ENCODE assay signal across 1 cellular context in genomic region chr1:181483084-181483559, GRCh38.
TF ChIP-seq lines count a peak whose summit lies in the region.

CACNA1E (plus strand) TSS chr1:181483517; CDS start chr1:181483745, 228 bp downstream.

TF ChIP-seq in HEK293, 187 proteins besides CTCF, POLR2A, EP300 and RAD21 (continued from another document):
- TF ChIP-seq ZNF768 (tag by site-specific recombination; IDR thresholded peaks at IDR 0.05), result no peak
- TF ChIP-seq TRIM28 (IDR thresholded peaks at IDR 0.05; ENCODE audit: borderline replicate concordance, low read length), result no peak
- no peak for TF ChIP-seq ZNF416 (tag by site-specific recombination; IDR thresholded peaks at IDR 0.05)
- TF ChIP-seq ZNF202 (tag by site-specific recombination; IDR thresholded peaks at IDR 0.05; ENCODE audit: borderline replicate concordance), result no peak
- no peak for TF ChIP-seq BCL6B (tag by site-specific recombination; IDR thresholded peaks at IDR 0.05)
- no peak for TF ChIP-seq ZNF670 (tag by site-specific recombination; IDR thresholded peaks at IDR 0.05; ENCODE audit: low read depth)
- TF ChIP-seq ZBTB48 (tag by site-specific recombination; IDR thresholded peaks at IDR 0.05), result no peak
